In genomic region chr3:105686324-105686897, GRCh38 we compare ENCODE assay signal across 9 cellular contexts.
A peak's percentile ranks its signal among the peaks of the same experiment; 100 is the strongest.
DNase-seq lines count a peak whose midpoint lies in the region; TF ChIP-seq lines count a peak whose summit lies in the region.
"Had no signal": no experiment of that assay in that cellular context is flagged by ENCODE, and none has a peak within 500 bp of the region (broad histone marks: within the 10 kb centered on the region; RNA-seq: fewer than 3 reads in every experiment).

No MANE protein-coding gene starts in this region.

- no peak for TF ChIP-seq POLR2A in NB4 (IDR thresholded peaks at IDR 0.05; ENCODE audit: extremely low read depth, insufficient read length)

- H3K27me3 Mint-ChIP-seq in activated T-cell treated with anti-CD3 and anti-CD28 coated beads, Interleukin-2, amount 50 U/mL, for 24 hours, result no peaks in the 10 kb centered on the region

- no peak for DNase-seq in activated T-cell treated with anti-CD3 and anti-CD28 coated beads, Interleukin-2, amount 50 U/mL, for 24 hours
- DNase-seq in activated T-cell treated with anti-CD3 and anti-CD28 coated beads for 4 hours (no peak), NB4 (ENCODE audit: low read depth) (peak; percentile 20), cerebellum (ENCODE audit: low spot score) (peak; percentile 34), myocyte (ENCODE audit: low read depth) (peak; percentile 18), T1000 (lab: John Stamatoyannopoulos, UW) (no peak), amniotic stem cell (lab: John Stamatoyannopoulos, UW) (no peak)
- DNase-seq in activated CD4-positive, alpha-beta T cell treated with anti-CD3 and anti-CD28 coated beads for 1 hour, result no peak

- TF ChIP-seq CTCF in NB4 (IDR thresholded peaks at IDR 0.05; ENCODE audit: low read depth, low read length), result peak; percentile 48

- peaks cover 34% of the 10 kb centered on the region for H3K4me1 Mint-ChIP-seq in activated T-cell treated with anti-CD3 and anti-CD28 coated beads, Interleukin-2, amount 50 U/mL, for 24 hours (ENCODE audit: low read depth)

- H3K4me3 Mint-ChIP-seq in activated T-cell treated with anti-CD3 and anti-CD28 coated beads, Interleukin-2, amount 50 U/mL, for 24 hours, result no peak overlapping the region

- H3K27ac Mint-ChIP-seq in activated T-cell treated with anti-CD3 and anti-CD28 coated beads, Interleukin-2, amount 50 U/mL, for 24 hours, result peak overlapping the region; percentile 74

- no peaks in the 10 kb centered on the region for H3K9me3 Mint-ChIP-seq in activated T-cell treated with anti-CD3 and anti-CD28 coated beads, Interleukin-2, amount 50 U/mL, for 24 hours

- H3K4me3 ChIP-seq in NB4 (ENCODE audit: low read depth, low read length), result no peak overlapping the region
- H3K4me3 ChIP-seq: HAP-1 had no signal

- H3K36me3 Mint-ChIP-seq in activated T-cell treated with anti-CD3 and anti-CD28 coated beads, Interleukin-2, amount 50 U/mL, for 24 hours (ENCODE audit: low read depth), result peaks cover 81% of the 10 kb centered on the region

Comparison
In these comparisons a context has a peak if more than half of its experiments do, and no peak if none do; other contexts are left out.
1. DNase-seq: peak in NB4 (single experiment), cerebellum (single experiment) and myocyte (single experiment); none in activated T-cell treated with anti-CD3 and anti-CD28 coated beads, Interleukin-2, amount 50 U/mL, for 24 hours (single experiment), activated T-cell treated with anti-CD3 and anti-CD28 coated beads for 4 hours (single experiment), T1000 (single experiment), amniotic stem cell (single experiment) and activated CD4-positive, alpha-beta T cell treated with anti-CD3 and anti-CD28 coated beads for 1 hour (single experiment).